9 cellular contexts compared by ENCODE assay signal in genomic region chr11:107043242-107043991, GRCh38. TPM values are rescaled to one million over a fixed set of nuclear protein-coding genes. Genes with fewer than 3 reads are reported as not detected.
DNase-seq lines count a peak whose midpoint lies in the region; ATAC-seq and TF ChIP-seq lines count a peak whose summit lies in the region.
"Had no signal": no experiment of that assay in that cellular context is flagged by ENCODE, and none has a peak within 500 bp of the region (broad histone marks: within the 10 kb centered on the region; RNA-seq: fewer than 3 reads in every experiment).

No MANE protein-coding gene starts in this region.

- H3K27ac Mint-ChIP-seq in endodermal cell, result no peak overlapping the region
- H3K27ac Mint-ChIP-seq: immature natural killer cell had no signal

- DNase-seq in smooth muscle cell of the brain vasculature (ENCODE audit: low read depth, low spot score) (peak; percentile 54), NCI-H2029 treated with DMSO at 0.1 percent for 48 hours (lab: John Stamatoyannopoulos, UW) (no peak), suprapubic skin (ENCODE audit: low spot score in 2 of 2) (no peak), endodermal cell (no peak)
- DNase-seq: immature natural killer cell had no signal

- peaks cover 11% of the 10 kb centered on the region for H3K9me3 Mint-ChIP-seq in endodermal cell

- H3K36me3 ChIP-seq in SU-DHL-6 (ENCODE audit: low read length) (no peaks in the 10 kb centered on the region), suprapubic skin (no peaks in the 10 kb centered on the region), endodermal cell (ENCODE audit: control insufficient read depth, insufficient read depth, low read length) (no peaks in the 10 kb centered on the region)

- TF ChIP-seq CTCF in SU-DHL-6 (IDR thresholded peaks at IDR 0.05; ENCODE audit: insufficient read depth, low read length, poor library complexity, severe bottlenecking), result no peak
- TF ChIP-seq CTCF in suprapubic skin (IDR thresholded peaks at IDR 0.05), result no peak
- TF ChIP-seq CTCF in endodermal cell (conservative IDR thresholded peaks at IDR 0.05), result no peak

- no peaks in the 10 kb centered on the region for H4K20me1 ChIP-seq in SU-DHL-6 (ENCODE audit: low read depth, low read length)

- WGBS in suprapubic skin, result 49% methylated on average over 4 of the region's 4 CpGs
- WGBS in endodermal cell (ENCODE audit: insufficient coverage in 1 of 2, insufficient read length in 1 of 2), 2 experiments, result 67 to 72% methylated on average over 1 to 4 of the region's 4 CpGs

- H3K9me2 ChIP-seq in SU-DHL-6 (replicated peaks; ENCODE audit: insufficient read depth, low read length), result no peaks in the 10 kb centered on the region

- no peaks in the 10 kb centered on the region; the same call in 1 of the 2 replicates for H3F3A ChIP-seq in SU-DHL-6 (ENCODE audit: insufficient read depth)

- H3K27me3 ChIP-seq in SU-DHL-6 (ENCODE audit: low read length) (no peaks in the 10 kb centered on the region), suprapubic skin (no peaks in the 10 kb centered on the region), endodermal cell (ENCODE audit: control insufficient read depth, insufficient read depth, low read length, poor library complexity, severe bottlenecking) (no peaks in the 10 kb centered on the region)

- no peak for TF ChIP-seq POLR2A in suprapubic skin (IDR thresholded peaks at IDR 0.05)

- H3K9ac ChIP-seq in SU-DHL-6 (ENCODE audit: low read length) (no peak overlapping the region), endodermal cell (ENCODE audit: extremely low read depth, low read length, poor library complexity, severe bottlenecking) (no peak overlapping the region)

- H3K4me3 ChIP-seq in SU-DHL-6 (ENCODE audit: insufficient read depth, low read length, poor library complexity, severe bottlenecking) (no peak overlapping the region), suprapubic skin (no peak overlapping the region), endodermal cell (ENCODE audit: low read length) (no peak overlapping the region)

- no peaks in the 10 kb centered on the region for H3K27me3 Mint-ChIP-seq in endodermal cell (ENCODE audit: insufficient read depth)

- ATAC-seq in GM19043 (IDR thresholded peaks at IDR 0.05; ENCODE audit: low read depth, unreplicated experiment) (peak; percentile 41), HG03064 (IDR thresholded peaks at IDR 0.05; ENCODE audit: low read depth, unreplicated experiment) (peak; percentile 73)

- H3K4me1 ChIP-seq in suprapubic skin (no peaks in the 10 kb centered on the region), endodermal cell (ENCODE audit: control insufficient read depth, insufficient read depth, low read length) (no peaks in the 10 kb centered on the region)

- H3K27ac ChIP-seq in SU-DHL-6 (ENCODE audit: low read depth, low read length) (peak overlapping the region; percentile 43), suprapubic skin (no peak overlapping the region), endodermal cell (ENCODE audit: low read depth, low read length) (no peak overlapping the region)

- no peak for TF ChIP-seq EP300 in suprapubic skin (IDR thresholded peaks at IDR 0.05)

- H3K4me3 Mint-ChIP-seq in endodermal cell, result no peak overlapping the region
- H3K4me3 Mint-ChIP-seq: immature natural killer cell had no signal

- no peaks in the 10 kb centered on the region for H3K36me3 Mint-ChIP-seq in endodermal cell (ENCODE audit: low read depth)
- H3K36me3 Mint-ChIP-seq: immature natural killer cell had no signal

- no peaks in the 10 kb centered on the region for H3K4me1 Mint-ChIP-seq in endodermal cell
- H3K4me1 Mint-ChIP-seq: immature natural killer cell had no signal

- no peak overlapping the region for H3K4me2 ChIP-seq in SU-DHL-6 (ENCODE audit: low read depth, low read length, poor library complexity, severe bottlenecking)

- H3K9me3 ChIP-seq in SU-DHL-6 (ENCODE audit: insufficient read depth, low read length) (no peaks in the 10 kb centered on the region), suprapubic skin (peaks cover 5% of the 10 kb centered on the region), endodermal cell (ENCODE audit: control insufficient read depth, low read length) (peaks cover 26% of the 10 kb centered on the region)

- H3K79me2 ChIP-seq in SU-DHL-6 (ENCODE audit: insufficient read depth, low read length), result no peaks in the 10 kb centered on the region

- H2AFZ ChIP-seq in SU-DHL-6 (ENCODE audit: low read depth, low read length, severe bottlenecking), result no peak overlapping the region

RNA-seq across cellular contexts. Expression of gene GUCY1A2, which starts 25.1 kb away (rescaled TPM):
- total RNA-seq in suprapubic skin (1 to 10 TPM in 3 of 4 donors, under 1 TPM in 1; 0.49 to 2.7 (median 1.2) TPM), endodermal cell (1 to 10 TPM; 3.7 to 5.3 TPM)
- polyA plus RNA-seq in endodermal cell (2013, experiment 1 of 2), result 1.6 TPM
- 1.6 TPM for polyA plus RNA-seq in endodermal cell (2013, experiment 2 of 2)
- total RNA-seq: T-helper 1 cell treated with Interleukin-12 subunit alpha and Interleukin-12 subunit beta and Interleukin-4 antibody, amounts not matched to agents 30 ng/mL and 1 ng/mL, for 36 hours had no signal
- polyA plus RNA-seq: immature natural killer cell had no signal
